In the genomic region with DNA sequence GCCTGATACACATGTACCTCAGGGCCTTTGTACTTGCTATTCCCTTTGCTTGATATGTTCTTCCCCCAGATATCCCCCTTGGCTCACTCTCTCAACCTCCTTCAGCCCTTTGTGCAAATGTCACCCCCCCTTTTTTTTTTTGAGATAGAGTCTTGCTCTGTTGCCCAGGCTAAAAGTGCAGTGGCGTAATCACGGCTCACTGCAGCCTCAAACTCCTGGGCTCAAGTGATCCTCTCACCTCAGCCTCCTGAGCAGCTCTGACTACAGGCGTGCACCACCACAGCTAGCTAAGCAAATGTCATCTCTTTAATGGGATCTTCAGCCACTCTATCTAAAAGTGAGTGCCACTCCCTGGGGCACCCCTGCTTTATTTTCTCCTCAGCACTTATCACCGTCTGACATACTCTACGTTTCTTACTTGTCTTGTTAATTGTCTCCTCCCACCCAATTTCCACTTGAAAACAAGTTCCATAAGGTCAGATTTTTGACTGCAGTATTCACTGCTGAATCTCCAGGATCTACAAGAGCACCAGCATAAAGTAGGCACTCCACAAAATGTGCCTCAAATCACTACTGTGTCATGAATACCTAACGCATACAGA, we compare ENCODE assay signal across 1 cellular context.
TF ChIP-seq lines count a peak whose summit lies in the region.

No MANE protein-coding gene starts in this region.

TF ChIP-seq in HEK293, 187 proteins besides CTCF, POLR2A, EP300 and RAD21 (continued from another document):
- TF ChIP-seq, protein P1, sequence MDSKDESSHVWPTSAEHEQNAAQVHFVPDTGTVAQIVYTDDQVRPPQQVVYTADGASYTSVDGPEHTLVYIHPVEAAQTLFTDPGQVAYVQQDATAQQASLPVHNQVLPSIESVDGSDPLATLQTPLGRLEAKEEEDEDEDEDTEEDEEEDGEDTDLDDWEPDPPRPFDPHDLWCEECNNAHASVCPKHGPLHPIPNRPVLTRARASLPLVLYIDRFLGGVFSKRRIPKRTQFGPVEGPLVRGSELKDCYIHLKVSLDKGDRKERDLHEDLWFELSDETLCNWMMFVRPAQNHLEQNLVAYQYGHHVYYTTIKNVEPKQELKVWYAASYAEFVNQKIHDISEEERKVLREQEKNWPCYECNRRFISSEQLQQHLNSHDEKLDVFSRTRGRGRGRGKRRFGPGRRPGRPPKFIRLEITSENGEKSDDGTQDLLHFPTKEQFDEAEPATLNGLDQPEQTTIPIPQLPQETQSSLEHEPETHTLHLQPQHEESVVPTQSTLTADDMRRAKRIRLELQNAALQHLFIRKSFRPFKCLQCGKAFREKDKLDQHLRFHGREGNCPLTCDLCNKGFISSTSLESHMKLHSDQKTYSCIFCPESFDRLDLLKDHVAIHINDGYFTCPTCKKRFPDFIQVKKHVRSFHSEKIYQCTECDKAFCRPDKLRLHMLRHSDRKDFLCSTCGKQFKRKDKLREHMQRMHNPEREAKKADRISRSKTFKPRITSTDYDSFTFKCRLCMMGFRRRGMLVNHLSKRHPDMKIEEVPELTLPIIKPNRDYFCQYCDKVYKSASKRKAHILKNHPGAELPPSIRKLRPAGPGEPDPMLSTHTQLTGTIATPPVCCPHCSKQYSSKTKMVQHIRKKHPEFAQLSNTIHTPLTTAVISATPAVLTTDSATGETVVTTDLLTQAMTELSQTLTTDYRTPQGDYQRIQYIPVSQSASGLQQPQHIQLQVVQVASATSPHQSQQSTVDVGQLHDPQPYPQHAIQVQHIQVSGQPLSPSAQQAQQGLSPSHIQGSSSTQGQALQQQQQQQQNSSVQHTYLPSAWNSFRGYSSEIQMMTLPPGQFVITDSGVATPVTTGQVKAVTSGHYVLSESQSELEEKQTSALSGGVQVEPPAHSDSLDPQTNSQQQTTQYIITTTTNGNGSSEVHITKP (tag by site-specific recombination; IDR thresholded peaks at IDR 0.05), result no peak
TF ChIP-seq in HEK293: peak in this region for 1.
